ENCODE assay signal across 24 cellular contexts in the genomic region with DNA sequence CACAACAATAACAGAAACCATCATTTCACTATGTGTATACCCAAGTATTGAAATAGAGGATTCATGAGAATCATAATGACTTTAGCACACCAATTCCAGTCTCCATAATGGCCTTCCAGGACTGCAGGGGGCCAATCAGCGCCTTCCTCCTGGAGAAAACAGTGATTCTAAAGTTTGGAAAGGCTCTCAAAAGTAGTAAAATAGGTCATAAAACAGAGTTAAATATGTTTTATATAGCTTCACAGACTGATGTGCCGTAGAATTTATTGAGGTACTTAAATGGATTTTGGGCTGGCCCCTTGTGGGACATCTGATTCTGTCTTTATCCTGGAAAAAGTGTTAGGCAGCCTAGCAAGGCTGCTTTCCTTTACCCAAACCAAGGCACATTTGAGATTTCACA.
DNase-seq lines count a peak whose midpoint lies in the region; ATAC-seq and TF ChIP-seq lines count a peak whose summit lies in the region.
"Had no signal": no experiment of that assay in that cellular context is flagged by ENCODE, and none has a peak within 500 bp of the region (broad histone marks: within the 10 kb centered on the region; RNA-seq: fewer than 3 reads in every experiment).

No MANE protein-coding gene starts in this region.

- H3K9ac ChIP-seq in mesendoderm (ENCODE audit: low read length) (no peak overlapping the region), smooth muscle cell (ENCODE audit: low read depth) (no peak overlapping the region)
- H3K9ac ChIP-seq: BLaER1 treated with 17β-estradiol and CSF1 and Interleukin-3, amounts not matched to agents 10 nM and 100 nM had no signal

- no CpG with 5 or more reads among the region's 2 CpGs for WGBS in mesendoderm (ENCODE audit: extremely low coverage, insufficient coverage, low lambda C conversion rate)
- WGBS in smooth muscle cell (ENCODE audit: low lambda C conversion rate) = 41% methylated on average over 2 of the region's 2 CpGs

- no peaks in the 10 kb centered on the region for H3K9me3 Mint-ChIP-seq in GM23338
- H3K9me3 Mint-ChIP-seq: CD8-positive, alpha-beta T cell had no signal

- H3K79me1 ChIP-seq in mesendoderm (ENCODE audit: low read length) = no peaks in the 10 kb centered on the region

- DNase-seq in GM23338 (ENCODE audit: low spot score) (no peak), SJCRH30 (no peak), mesendoderm (peak; percentile 27), smooth muscle cell (lab: John Stamatoyannopoulos, UW; ENCODE audit: unreplicated experiment) (no peak), pons (ENCODE audit: low spot score) (no peak), DMS114 treated with DMSO at 0.1 percent for 48 hours (lab: John Stamatoyannopoulos, UW; ENCODE audit: unreplicated experiment) (no peak), NCI-H128 (lab: John Stamatoyannopoulos, UW; ENCODE audit: unreplicated experiment) (no peak)
- no peak for DNase-seq in activated naive CD4-positive, alpha-beta T cell (lab: John Stamatoyannopoulos, UW)
- DNase-seq: 8988T; AML-193; Caco-2; Calu3; CD4-positive, alpha-beta T cell; CD8-positive, alpha-beta T cell; DMS153; DMS53; DMS79; DND-41; EL; GDM1 had no signal

- no peak overlapping the region for H3K27ac ChIP-seq in GM23338 (ENCODE audit: low read depth)
- peak overlapping the region; percentile 73 for H3K27ac ChIP-seq in SJCRH30
- H3K27ac ChIP-seq in mesendoderm (ENCODE audit: low read depth, low read length) = no peak overlapping the region
- H3K27ac ChIP-seq in smooth muscle cell (ENCODE audit: low read depth) = no peak overlapping the region
- H3K27ac ChIP-seq: BLaER1 treated with 17β-estradiol and CSF1 and Interleukin-3, amounts not matched to agents 10 nM and 100 nM; C4-2B had no signal

- H3K27me3 Mint-ChIP-seq in GM23338 (ENCODE audit: insufficient read depth, low read depth, poor library complexity) = no peaks in the 10 kb centered on the region
- H3K27me3 Mint-ChIP-seq: B cell; CD4-positive, alpha-beta T cell had no signal

- no peak overlapping the region for H2BK120ac ChIP-seq in mesendoderm (ENCODE audit: low read depth, low read length)

- no peak overlapping the region for H4K8ac ChIP-seq in mesendoderm (ENCODE audit: low read depth, low read length)

- no peak for ATAC-seq in GM23338
- ATAC-seq: CD8-positive, alpha-beta T cell; GM12878 had no signal

- no peak overlapping the region for H3K56ac ChIP-seq in mesendoderm (ENCODE audit: low read length)

- H3K27ac Mint-ChIP-seq in GM23338 = no peak overlapping the region
- H3K27ac Mint-ChIP-seq: B cell; CD4-positive, alpha-beta T cell; CD8-positive, alpha-beta T cell had no signal

- no peak overlapping the region for H3K4me3 Mint-ChIP-seq in GM23338
- H3K4me3 Mint-ChIP-seq: B cell; CD4-positive, alpha-beta T cell; CD8-positive, alpha-beta T cell had no signal

- H3K9me3 ChIP-seq in SJCRH30 (replicated peaks) (no peaks in the 10 kb centered on the region), smooth muscle cell (replicated peaks; ENCODE audit: low read depth) (no peaks in the 10 kb centered on the region)
- H3K9me3 ChIP-seq: BLaER1 treated with 17β-estradiol and CSF1 and Interleukin-3, amounts not matched to agents 10 nM and 100 nM; Caco-2 had no signal

- H2BK5ac ChIP-seq in mesendoderm (ENCODE audit: low read length) = no peak overlapping the region

- no peak overlapping the region for H3K4me2 ChIP-seq in GM23338
- H3K4me2 ChIP-seq in mesendoderm (ENCODE audit: low read length) = no peak overlapping the region
- H3K4me2 ChIP-seq in smooth muscle cell = peak overlapping the region; percentile 3
- H3K4me2 ChIP-seq: BLaER1 treated with 17β-estradiol and CSF1 and Interleukin-3, amounts not matched to agents 10 nM and 100 nM had no signal

- no peaks in the 10 kb centered on the region for H3K36me3 Mint-ChIP-seq in GM23338 (ENCODE audit: low read depth)
- H3K36me3 Mint-ChIP-seq: CD8-positive, alpha-beta T cell had no signal

- H2AFZ ChIP-seq in GM23338 = 0 out of 2 replicates have a peak overlapping the region, but pooled peaks have one; percentile 9
- H2AFZ ChIP-seq in smooth muscle cell (ENCODE audit: low read depth) = no peak overlapping the region

- H2BK15ac ChIP-seq in mesendoderm (replicated peaks; ENCODE audit: low read depth) = no peak overlapping the region

- no peak overlapping the region for H3K4me3 ChIP-seq in GM23338
- H3K4me3 ChIP-seq in SJCRH30 = no peak overlapping the region
- no peak overlapping the region for H3K4me3 ChIP-seq in mesendoderm (ENCODE audit: low read length)
- H3K4me3 ChIP-seq in smooth muscle cell = no peak overlapping the region
- H3K4me3 ChIP-seq: BLaER1 treated with 17β-estradiol and CSF1 and Interleukin-3, amounts not matched to agents 10 nM and 100 nM; GM12878 had no signal

- no peaks in the 10 kb centered on the region; the same call in 2 of the 3 replicates for H3K4me1 Mint-ChIP-seq in GM23338
- H3K4me1 Mint-ChIP-seq: B cell had no signal

- no peaks in the 10 kb centered on the region for H3F3A ChIP-seq in GM23338 (replicated peaks; ENCODE audit: low read depth)
- no peaks in the 10 kb centered on the region for H3F3A ChIP-seq in smooth muscle cell (ENCODE audit: low read depth)

- H3K27me3 ChIP-seq in GM23338 (ENCODE audit: insufficient read depth) = no peaks in the 10 kb centered on the region
- H3K27me3 ChIP-seq in SJCRH30 = no peaks in the 10 kb centered on the region
- no peaks in the 10 kb centered on the region for H3K27me3 ChIP-seq in mesendoderm (ENCODE audit: insufficient read depth, low read length, poor library complexity)
- H3K27me3 ChIP-seq in smooth muscle cell (ENCODE audit: low read depth) = no peaks in the 10 kb centered on the region
- H3K27me3 ChIP-seq: BLaER1 treated with 17β-estradiol and CSF1 and Interleukin-3, amounts not matched to agents 10 nM and 100 nM had no signal

- H3K4ac ChIP-seq in mesendoderm (ENCODE audit: low read depth, low read length) = no peak overlapping the region

- H3K79me2 ChIP-seq in GM23338 (replicated peaks; ENCODE audit: insufficient read depth) (no peaks in the 10 kb centered on the region), mesendoderm (ENCODE audit: control insufficient read depth, insufficient read depth, low read length) (no peaks in the 10 kb centered on the region), smooth muscle cell (ENCODE audit: low read depth) (no peaks in the 10 kb centered on the region)

- H3K23ac ChIP-seq in mesendoderm (ENCODE audit: low read length) = no peak overlapping the region

- no peaks in the 10 kb centered on the region for H3K9me2 ChIP-seq in GM23338 (ENCODE audit: insufficient read depth)

- H4K20me1 ChIP-seq in GM23338 (replicated peaks; ENCODE audit: insufficient read depth) (no peaks in the 10 kb centered on the region), smooth muscle cell (ENCODE audit: low read depth) (no peaks in the 10 kb centered on the region)
- H4K20me1 ChIP-seq: BLaER1 treated with 17β-estradiol and CSF1 and Interleukin-3, amounts not matched to agents 10 nM and 100 nM had no signal

- H4K5ac ChIP-seq in mesendoderm (ENCODE audit: low read length) = no peak overlapping the region

- H3K4me1 ChIP-seq in GM23338 (ENCODE audit: insufficient read depth) (no peaks in the 10 kb centered on the region), SJCRH30 (peaks cover 30% of the 10 kb centered on the region), mesendoderm (ENCODE audit: control insufficient read depth, low read depth, low read length) (no peaks in the 10 kb centered on the region), smooth muscle cell (ENCODE audit: low read depth) (peaks cover under 1% of the 10 kb centered on the region)
- H3K4me1 ChIP-seq: BLaER1 treated with 17β-estradiol and CSF1 and Interleukin-3, amounts not matched to agents 10 nM and 100 nM; Caco-2 had no signal

- no peak overlapping the region for H2AK5ac ChIP-seq in mesendoderm (ENCODE audit: low read length)

- no peak overlapping the region for H3K18ac ChIP-seq in mesendoderm (ENCODE audit: low read length)

- H3K36me3 ChIP-seq in GM23338 (ENCODE audit: insufficient read depth) (no peaks in the 10 kb centered on the region), SJCRH30 (no peaks in the 10 kb centered on the region), mesendoderm (ENCODE audit: control insufficient read depth, insufficient read depth, low read length) (no peaks in the 10 kb centered on the region), smooth muscle cell (ENCODE audit: low read depth) (no peaks in the 10 kb centered on the region)
- H3K36me3 ChIP-seq: BLaER1 treated with 17β-estradiol and CSF1 and Interleukin-3, amounts not matched to agents 10 nM and 100 nM had no signal

- TF ChIP-seq CTCF in GM23338 (conservative IDR thresholded peaks at IDR 0.05; ENCODE audit: low read depth in 2 of 2) (no peak), smooth muscle cell (IDR thresholded peaks at IDR 0.05; ENCODE audit: borderline replicate concordance, insufficient read depth, poor library complexity, severe bottlenecking) (no peak)
